ENCODE assay signal across 26 cellular contexts in genomic region chr10:77859200-77859864, GRCh38.
"Had no signal": no experiment of that assay in that cellular context is flagged by ENCODE, and none has a peak within 500 bp of the region (broad histone marks: within the 10 kb centered on the region; RNA-seq: fewer than 3 reads in every experiment).

No MANE protein-coding gene starts in this region.

- H3K4me1 Mint-ChIP-seq: stimulated activated memory B cell treated with anti-CD40 and anti-IgM and Interleukin-4, amounts not matched to agents 10 μg/mL and 1 μg/mL and 100 μg/mL, for 72 hours; T-cell had no signal

- FAIRE-seq: TTC549 had no signal

- H3K27ac Mint-ChIP-seq: activated naive CD8-positive, alpha-beta T cell; activated T-helper 2 cell treated with anti-CD3 and anti-CD28 coated beads, Interferon-gamma antibody, Interleukin-2, Interleukin-4, amounts not matched to agents 10 μg/mL and 5 μg/mL and 100 μg/mL, durations not matched to agents 14 hours and 24 hours and 36 hours; effector memory CD8-positive, alpha-beta T cell; stimulated activated memory B cell treated with anti-CD40 and anti-IgM and Interleukin-4, amounts not matched to agents 10 μg/mL and 1 μg/mL and 100 μg/mL, for 72 hours; T-cell; T-helper 2 cell treated with Interferon-gamma antibody and Interleukin-4, amounts not matched to agents 5 μg/mL and 100 μg/mL, for 36 hours had no signal

- H3K27me3 Mint-ChIP-seq: activated naive CD8-positive, alpha-beta T cell; effector memory CD8-positive, alpha-beta T cell; stimulated activated memory B cell treated with anti-CD40 and anti-IgM and Interleukin-4, amounts not matched to agents 10 μg/mL and 1 μg/mL and 100 μg/mL, for 72 hours; T-cell had no signal

- H3K9me3 Mint-ChIP-seq: activated T-cell treated with anti-CD3 and anti-CD28 coated beads, Interleukin-2, amount 50 U/mL, for 4 hours; activated T-helper 2 cell treated with anti-CD3 and anti-CD28 coated beads, Interferon-gamma antibody, Interleukin-2, Interleukin-4, amounts not matched to agents 10 μg/mL and 5 μg/mL and 100 μg/mL, durations not matched to agents 14 hours and 24 hours and 36 hours; effector memory CD8-positive, alpha-beta T cell; natural killer cell; T-cell; T-helper 2 cell treated with Interferon-gamma antibody and Interleukin-4, amounts not matched to agents 5 μg/mL and 100 μg/mL, for 36 hours had no signal

- H3K4me1 ChIP-seq: ascending aorta, colonic mucosa had no signal

- H3K36me3 ChIP-seq: colonic mucosa had no signal

- H3K4me3 ChIP-seq: adrenal gland, ascending aorta, colonic mucosa, dorsolateral prefrontal cortex, esophagus squamous epithelium, gastrocnemius medialis, skin epidermis, stomach, upper lobe of left lung had no signal

- H3K36me3 Mint-ChIP-seq: activated naive CD8-positive, alpha-beta T cell; stimulated activated memory B cell treated with anti-CD40 and anti-IgM and Interleukin-4, amounts not matched to agents 10 μg/mL and 1 μg/mL and 100 μg/mL, for 72 hours; T-cell had no signal

- DNase-seq: activated CD8-positive, alpha-beta memory T cell treated with anti-CD3 and anti-CD28 coated beads for 24 hours; activated CD8-positive, alpha-beta memory T cell treated with anti-CD3 and anti-CD28 coated beads, Interleukin-2, amount 50 U/mL, for 4 hours; activated naive CD4-positive, alpha-beta T cell; activated T-cell treated with anti-CD3 and anti-CD28 coated beads, Interleukin-2, amount 50 U/mL, for 4 hours; adrenal gland; colonic mucosa; dorsolateral prefrontal cortex; effector memory CD8-positive, alpha-beta T cell; esophagus squamous epithelium; gastrocnemius medialis; hypothalamus; left ventricle myocardium superior; midbrain; natural killer cell; right cardiac atrium; stimulated activated CD4-positive, alpha-beta T cell treated with anti-CD3 and anti-CD28 coated beads, Interleukin-15, amount 100 ng/mL, for 24 hours; stomach; T-cell; upper lobe of left lung had no signal

- H3K4me3 Mint-ChIP-seq: activated naive CD8-positive, alpha-beta T cell; activated T-cell treated with anti-CD3 and anti-CD28 coated beads, Interleukin-2, amount 50 U/mL, for 4 hours; effector memory CD8-positive, alpha-beta T cell; natural killer cell; stimulated activated memory B cell treated with anti-CD40 and anti-IgM and Interleukin-4, amounts not matched to agents 10 μg/mL and 1 μg/mL and 100 μg/mL, for 72 hours; T-cell; T-helper 2 cell treated with Interferon-gamma antibody and Interleukin-4, amounts not matched to agents 5 μg/mL and 100 μg/mL, for 36 hours had no signal

- H3K27me3 ChIP-seq: adrenal gland, ascending aorta, colonic mucosa, dorsolateral prefrontal cortex, esophagus squamous epithelium, gastrocnemius medialis, stomach, upper lobe of left lung had no signal

- ATAC-seq: activated T-cell treated with anti-CD3 and anti-CD28 coated beads, Interleukin-2, amount 50 U/mL, for 4 hours; effector memory CD8-positive, alpha-beta T cell; gastrocnemius medialis; left ventricle myocardium superior; natural killer cell; right cardiac atrium; stimulated activated memory B cell treated with anti-CD40 and anti-IgM and Interleukin-4, amounts not matched to agents 10 μg/mL and 1 μg/mL and 100 μg/mL, for 72 hours; T-cell had no signal

- H3K27ac ChIP-seq: ascending aorta, colonic mucosa, dorsolateral prefrontal cortex, esophagus squamous epithelium, gastrocnemius medialis, stomach, upper lobe of left lung had no signal

- H3K9me3 ChIP-seq: adrenal gland, ascending aorta, colonic mucosa, esophagus squamous epithelium, gastrocnemius medialis, stomach, upper lobe of left lung had no signal
